In the genomic region with DNA sequence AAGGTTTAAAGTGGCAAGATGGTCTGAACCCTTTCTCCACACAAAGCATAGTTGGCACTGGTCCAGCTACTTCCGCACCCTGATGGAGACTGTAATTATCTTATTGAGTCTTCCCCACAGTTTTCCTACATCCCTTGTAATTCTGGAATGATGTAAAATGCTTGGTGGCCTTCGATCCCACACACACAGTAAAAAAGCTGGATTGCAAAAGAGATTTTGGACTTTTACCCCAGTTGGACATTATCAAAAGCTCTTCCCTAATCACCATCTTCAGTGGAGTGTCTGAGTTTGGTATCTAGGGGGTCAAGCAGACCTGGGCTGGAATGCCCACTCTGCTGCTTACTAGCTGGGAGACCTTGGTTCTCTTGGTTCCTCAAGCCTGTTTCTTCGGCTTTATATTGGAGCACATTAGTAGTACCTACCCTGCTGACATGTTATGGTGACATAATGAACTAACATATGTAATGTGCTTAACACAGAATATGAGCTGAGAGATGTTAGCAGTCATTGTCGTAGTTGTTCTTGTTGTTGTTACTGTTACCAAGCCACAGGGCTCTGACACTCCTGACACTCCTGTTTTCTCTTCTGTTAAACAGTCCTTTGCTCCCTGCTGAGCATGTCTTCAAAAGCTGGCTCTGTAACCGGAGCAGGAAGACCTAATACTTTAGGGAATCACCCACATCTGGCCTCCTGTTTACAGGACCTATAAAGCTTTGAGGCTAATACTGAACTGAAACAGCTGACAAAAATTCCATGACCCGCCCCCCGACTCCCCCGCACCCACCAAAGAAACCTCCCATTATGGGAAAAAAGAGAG, we compare ENCODE assay signal across 1 cellular context.
TF ChIP-seq lines count a peak whose summit lies in the region.

No MANE protein-coding gene starts in this region.

TF ChIP-seq in WTC11, 78 proteins besides CTCF, POLR2A, EP300 and RAD21 (continued from another document):
- TF ChIP-seq AFF4 (CRISPR knock-in tag; IDR thresholded peaks at IDR 0.05; ENCODE audit: borderline replicate concordance) = no peak
- no peak for TF ChIP-seq CREM (CRISPR knock-in tag; IDR thresholded peaks at IDR 0.05)
- no peak for TF ChIP-seq IRF2 (CRISPR knock-in tag; IDR thresholded peaks at IDR 0.05; ENCODE audit: borderline replicate concordance, low read depth)
- TF ChIP-seq, protein P1, sequence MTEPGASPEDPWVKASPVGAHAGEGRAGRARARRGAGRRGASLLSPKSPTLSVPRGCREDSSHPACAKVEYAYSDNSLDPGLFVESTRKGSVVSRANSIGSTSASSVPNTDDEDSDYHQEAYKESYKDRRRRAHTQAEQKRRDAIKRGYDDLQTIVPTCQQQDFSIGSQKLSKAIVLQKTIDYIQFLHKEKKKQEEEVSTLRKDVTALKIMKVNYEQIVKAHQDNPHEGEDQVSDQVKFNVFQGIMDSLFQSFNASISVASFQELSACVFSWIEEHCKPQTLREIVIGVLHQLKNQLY (CRISPR knock-in tag; IDR thresholded peaks at IDR 0.05) = no peak
- TF ChIP-seq GTF2I (CRISPR knock-in tag; conservative IDR thresholded peaks at IDR 0.05) = no peak
- no peak for TF ChIP-seq ZNF317 (CRISPR knock-in tag; IDR thresholded peaks at IDR 0.05; ENCODE audit: borderline replicate concordance, low read depth)
- TF ChIP-seq CREB1 (CRISPR knock-in tag; IDR thresholded peaks at IDR 0.05) = no peak
- TF ChIP-seq PRDM15 (CRISPR knock-in tag; IDR thresholded peaks at IDR 0.05) = no peak
- TF ChIP-seq FOXJ3 (CRISPR knock-in tag; IDR thresholded peaks at IDR 0.05; ENCODE audit: borderline replicate concordance) = no peak
- TF ChIP-seq ZNF232 (CRISPR knock-in tag; IDR thresholded peaks at IDR 0.05) = no peak
- TF ChIP-seq ATF1 (CRISPR knock-in tag; IDR thresholded peaks at IDR 0.05) = no peak
- no peak for TF ChIP-seq SP1 (CRISPR knock-in tag; conservative IDR thresholded peaks at IDR 0.05)
- no peak for TF ChIP-seq SMAD4 (CRISPR knock-in tag; IDR thresholded peaks at IDR 0.05)
- TF ChIP-seq ZNF263 (CRISPR knock-in tag; IDR thresholded peaks at IDR 0.05; ENCODE audit: low read depth) = no peak
- TF ChIP-seq, protein P2, sequence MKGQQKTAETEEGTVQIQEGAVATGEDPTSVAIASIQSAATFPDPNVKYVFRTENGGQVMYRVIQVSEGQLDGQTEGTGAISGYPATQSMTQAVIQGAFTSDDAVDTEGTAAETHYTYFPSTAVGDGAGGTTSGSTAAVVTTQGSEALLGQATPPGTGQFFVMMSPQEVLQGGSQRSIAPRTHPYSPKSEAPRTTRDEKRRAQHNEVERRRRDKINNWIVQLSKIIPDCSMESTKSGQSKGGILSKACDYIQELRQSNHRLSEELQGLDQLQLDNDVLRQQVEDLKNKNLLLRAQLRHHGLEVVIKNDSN (CRISPR knock-in tag; IDR thresholded peaks at IDR 0.05) = no peak
